1 cellular context compared by ENCODE assay signal in the genomic region with DNA sequence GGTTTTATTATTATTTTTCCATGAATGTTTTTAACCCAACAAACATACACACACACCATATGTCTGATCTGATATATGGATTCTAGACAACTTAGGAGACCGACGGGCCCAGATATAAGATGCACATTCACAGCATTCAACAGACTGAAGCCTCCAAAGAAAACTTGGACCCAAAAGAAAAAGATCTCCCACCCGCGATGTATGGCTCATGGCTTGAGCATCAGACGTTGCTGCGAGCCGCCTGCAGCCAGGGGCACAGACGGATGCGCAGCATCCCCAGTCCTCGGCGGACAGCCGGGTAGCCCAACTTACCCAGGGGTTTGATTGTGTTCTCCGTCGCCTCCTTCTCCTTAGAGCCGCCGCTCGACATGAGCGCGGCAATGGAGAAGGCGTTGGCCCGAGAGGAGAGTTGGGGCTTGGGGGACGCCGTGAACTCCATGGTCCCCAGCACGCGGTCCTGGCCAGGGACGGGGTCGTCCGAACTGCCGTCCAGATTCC.
TF ChIP-seq lines count a peak whose summit lies in the region.

No MANE protein-coding gene starts in this region.

TF ChIP-seq in IMR-90, 13 proteins besides CTCF, POLR2A, EP300 and RAD21 (continued from another document):
- TF ChIP-seq, protein P1, sequence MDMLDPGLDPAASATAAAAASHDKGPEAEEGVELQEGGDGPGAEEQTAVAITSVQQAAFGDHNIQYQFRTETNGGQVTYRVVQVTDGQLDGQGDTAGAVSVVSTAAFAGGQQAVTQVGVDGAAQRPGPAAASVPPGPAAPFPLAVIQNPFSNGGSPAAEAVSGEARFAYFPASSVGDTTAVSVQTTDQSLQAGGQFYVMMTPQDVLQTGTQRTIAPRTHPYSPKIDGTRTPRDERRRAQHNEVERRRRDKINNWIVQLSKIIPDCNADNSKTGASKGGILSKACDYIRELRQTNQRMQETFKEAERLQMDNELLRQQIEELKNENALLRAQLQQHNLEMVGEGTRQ (IDR thresholded peaks at IDR 0.05; ENCODE audit: low read depth, low read length) = no peak
- no peak for TF ChIP-seq MAZ (IDR thresholded peaks at IDR 0.05; ENCODE audit: borderline replicate concordance, low read depth, low read length)
- no peak for TF ChIP-seq CHD1 (IDR thresholded peaks at IDR 0.05; ENCODE audit: low read depth, low read length)
- no peak for TF ChIP-seq CEBPB (IDR thresholded peaks at IDR 0.05; ENCODE audit: low read depth, low read length)
